Comparison of ENCODE assay signal across 14 cellular contexts in genomic region chr4:16472537-16472936, GRCh38.
DNase-seq lines count a peak whose midpoint lies in the region; ATAC-seq and TF ChIP-seq lines count a peak whose summit lies in the region.
"Had no signal": no experiment of that assay in that cellular context is flagged by ENCODE, and none has a peak within 500 bp of the region (broad histone marks: within the 10 kb centered on the region; RNA-seq: fewer than 3 reads in every experiment).

No MANE protein-coding gene starts in this region.

- peak; percentile 74 for DNase-seq in PC-3
- DNase-seq in choroid plexus epithelial cell (ENCODE audit: low read depth): peak; percentile 2
- peak; percentile 47 for DNase-seq in fibroblast of mammary gland (ENCODE audit: low read depth)
- DNase-seq in chondrocyte (ENCODE audit: low spot score): no peak
- DNase-seq in dorsolateral prefrontal cortex: no peak
- DNase-seq: Calu3; CD8-positive, alpha-beta T cell; DMS79 treated with DMSO at 0.1 percent for 48 hours; GF-D8 had no signal

- H3K9me3 ChIP-seq in PC-3 (ENCODE audit: low read length): 0 out of 2 replicates have a peak, but pooled peaks cover 11% of the 10 kb centered on the region
- H3K9me3 ChIP-seq: HAP-1 had no signal

- H3K9me3 Mint-ChIP-seq in chondrocyte (ENCODE audit: low read depth): peaks cover 38% of the 10 kb centered on the region

- no peaks in the 10 kb centered on the region for H3K27me3 ChIP-seq in PC-3 (ENCODE audit: low read length)
- H3K27me3 ChIP-seq in dorsolateral prefrontal cortex: no peaks in the 10 kb centered on the region
- H3K27me3 ChIP-seq: BLaER1 treated with 17β-estradiol and CSF1 and Interleukin-3, amounts not matched to agents 10 nM and 100 nM had no signal

- TF ChIP-seq CTCF in PC-3 (conservative IDR thresholded peaks at IDR 0.05; ENCODE audit: low read depth, low read length) (no peak), choroid plexus epithelial cell (conservative IDR thresholded peaks at IDR 0.05; ENCODE audit: low read depth, low read length) (no peak), fibroblast of mammary gland (conservative IDR thresholded peaks at IDR 0.05; ENCODE audit: control insufficient read depth, insufficient read depth, low read depth, low read length) (no peak), chondrocyte (IDR thresholded peaks at IDR 0.05) (no peak), dorsolateral prefrontal cortex (IDR thresholded peaks at IDR 0.05 in 54 of 56, conservative IDR thresholded peaks at IDR 0.05 in 2 of 56; ENCODE audit: low read depth in 1 of 56, partially characterized antibody in 56 of 56) (no peak)

- no peak overlapping the region for H3K27ac ChIP-seq in PC-3 (ENCODE audit: low read length)
- H3K27ac ChIP-seq in dorsolateral prefrontal cortex: no peak overlapping the region
- H3K27ac ChIP-seq: BLaER1 treated with 17β-estradiol and CSF1 and Interleukin-3, amounts not matched to agents 10 nM and 100 nM; HL-60 had no signal

- CTCF ChIA-PET in PC-3 (lab: Charles Lee): no interaction called here

- no peak overlapping the region for H3K27ac Mint-ChIP-seq in chondrocyte (ENCODE audit: unreplicated experiment)
- H3K27ac Mint-ChIP-seq: B cell; CD8-positive, alpha-beta T cell had no signal

- H3K4me1 ChIP-seq in PC-3 (ENCODE audit: insufficient read depth, low read length): peaks cover 8% of the 10 kb centered on the region; the same call in 1 of the 2 replicates
- H3K4me1 ChIP-seq: BLaER1 treated with 17β-estradiol and CSF1 and Interleukin-3, amounts not matched to agents 10 nM and 100 nM; HAP-1 had no signal

- H3K36me3 ChIP-seq in PC-3 (ENCODE audit: low read depth, low read length): no peaks in the 10 kb centered on the region; the same call in 1 of the 2 replicates
- H3K36me3 ChIP-seq: BLaER1 treated with 17β-estradiol and CSF1 and Interleukin-3, amounts not matched to agents 10 nM and 100 nM; HAP-1 had no signal

- no peak overlapping the region for H2AFZ ChIP-seq in PC-3 (ENCODE audit: low read length)

- ATAC-seq in PC-3: peak; percentile 60
- no peak for ATAC-seq in HG02870 (IDR thresholded peaks at IDR 0.05; ENCODE audit: unreplicated experiment)
- ATAC-seq: CD8-positive, alpha-beta T cell had no signal

- no TSS peak for BruUV-seq in PC-3 (replicated peaks; lab: Mats Ljungman, UMichigan)

- H3K27me3 Mint-ChIP-seq in chondrocyte (ENCODE audit: low read depth): no peaks in the 10 kb centered on the region
- H3K27me3 Mint-ChIP-seq: B cell had no signal

- H3K79me2 ChIP-seq in PC-3 (ENCODE audit: low read length): no peaks in the 10 kb centered on the region

- H3K4me3 ChIP-seq in PC-3 (ENCODE audit: low read length): no peak overlapping the region
- H3K4me3 ChIP-seq in choroid plexus epithelial cell (ENCODE audit: low read depth, low read length): no peak overlapping the region
- no peak overlapping the region for H3K4me3 ChIP-seq in fibroblast of mammary gland (ENCODE audit: control insufficient read depth, low read depth, low read length)
- no peak overlapping the region for H3K4me3 ChIP-seq in dorsolateral prefrontal cortex
- H3K4me3 ChIP-seq: BLaER1 treated with 17β-estradiol and CSF1 and Interleukin-3, amounts not matched to agents 10 nM and 100 nM; HAP-1 had no signal

- peaks cover 3% of the 10 kb centered on the region for H3K36me3 Mint-ChIP-seq in chondrocyte (ENCODE audit: low read depth)
- H3K36me3 Mint-ChIP-seq: CD8-positive, alpha-beta T cell had no signal

- H3K9ac ChIP-seq in PC-3 (ENCODE audit: low read length): no peak overlapping the region
- H3K9ac ChIP-seq: BLaER1 treated with 17β-estradiol and CSF1 and Interleukin-3, amounts not matched to agents 10 nM and 100 nM had no signal

- no peak overlapping the region for H3K4me2 ChIP-seq in PC-3 (ENCODE audit: low read length)
- H3K4me2 ChIP-seq: BLaER1 treated with 17β-estradiol and CSF1 and Interleukin-3, amounts not matched to agents 10 nM and 100 nM had no signal

- no peaks in the 10 kb centered on the region for H4K20me1 ChIP-seq in PC-3 (ENCODE audit: low read length)
- H4K20me1 ChIP-seq: BLaER1 treated with 17β-estradiol and CSF1 and Interleukin-3, amounts not matched to agents 10 nM and 100 nM had no signal

- H3F3A ChIP-seq in PC-3 (ENCODE audit: low read length, unreplicated experiment): no peaks in the 10 kb centered on the region

- no peaks in the 10 kb centered on the region for H3K9me2 ChIP-seq in PC-3 (replicated peaks; ENCODE audit: low read length)

- H3K4me1 Mint-ChIP-seq in chondrocyte (ENCODE audit: low read depth): no peaks in the 10 kb centered on the region
- H3K4me1 Mint-ChIP-seq: B cell had no signal

- intact Hi-C loops in PC-3 (cut with micrococcal nuclease) (no loop called here), dorsolateral prefrontal cortex (cut with DNase I) (no loop called here)

- POLR2A ChIA-PET in PC-3 (lab: Charles Lee; ENCODE audit: unreplicated experiment): no interaction called here

- no peak overlapping the region for H3K4me3 Mint-ChIP-seq in chondrocyte (ENCODE audit: unreplicated experiment)
- H3K4me3 Mint-ChIP-seq: B cell; CD8-positive, alpha-beta T cell had no signal

Comparison
In these comparisons a context has a peak if more than half of its experiments do, and no peak if none do; other contexts are left out.
1. DNase-seq: peak in PC-3 (single experiment), choroid plexus epithelial cell (single experiment) and fibroblast of mammary gland (single experiment); none in chondrocyte (single experiment) and dorsolateral prefrontal cortex (0 of 10).